Comparison of ENCODE assay signal across 12 cellular contexts in the genomic region with DNA sequence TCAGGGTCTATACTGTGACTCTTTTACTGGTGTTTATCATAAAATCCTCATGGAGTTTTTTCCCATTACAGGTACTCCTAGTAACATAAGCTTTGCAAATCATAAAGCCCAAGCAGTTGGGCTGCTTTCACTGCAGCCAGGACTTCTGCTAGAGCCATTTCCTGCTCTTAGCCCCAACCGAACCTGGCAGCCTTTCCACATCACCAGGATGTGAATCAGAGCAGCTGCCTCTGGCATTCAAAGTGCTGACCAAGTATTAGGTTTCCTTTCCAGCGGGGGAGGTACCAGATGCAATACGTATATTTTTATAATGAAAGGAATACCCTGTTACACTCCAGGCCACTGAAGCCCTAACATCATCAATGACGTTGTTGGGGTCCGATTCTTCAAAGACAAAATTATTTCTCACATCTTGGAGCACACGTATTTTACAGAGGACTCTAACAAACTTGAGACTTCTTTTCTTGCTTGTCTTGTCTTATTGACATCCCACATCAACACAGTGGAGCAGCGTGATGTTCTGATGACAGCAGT. TPM values are rescaled to one million over a fixed set of nuclear protein-coding genes. Genes with fewer than 3 reads are reported as not detected.
DNase-seq lines count a peak whose midpoint lies in the region; FAIRE-seq and TF ChIP-seq lines count a peak whose summit lies in the region.
"Had no signal": no experiment of that assay in that cellular context is flagged by ENCODE, and none has a peak within 500 bp of the region (broad histone marks: within the 10 kb centered on the region; RNA-seq: fewer than 3 reads in every experiment).

No MANE protein-coding gene starts in this region.

- TF ChIP-seq CTCF in astrocyte (IDR thresholded peaks at IDR 0.05; ENCODE audit: insufficient read depth, low read depth, low read length) (no peak), hepatocyte (IDR thresholded peaks at IDR 0.05; ENCODE audit: poor library complexity) (no peak), type B pancreatic cell (conservative IDR thresholded peaks at IDR 0.05) (no peak)

- 74% methylated on average over 7 of the region's 7 CpGs for WGBS in hepatocyte (ENCODE audit: low lambda C conversion rate, missing lambda C conversion rate)

- H3K27ac ChIP-seq in astrocyte (ENCODE audit: low read depth, low read length) (no peak overlapping the region), hepatocyte (no peak overlapping the region)
- H3K27ac ChIP-seq: cardiac muscle cell, neural progenitor cell, vagina had no signal

- H3K79me2 ChIP-seq in astrocyte (ENCODE audit: insufficient read depth, low read length) (no peaks in the 10 kb centered on the region), hepatocyte (no peaks in the 10 kb centered on the region)

- H3K4me2 ChIP-seq in astrocyte (ENCODE audit: low read length) (no peak overlapping the region), hepatocyte (no peak overlapping the region)
- H3K4me2 ChIP-seq: neural progenitor cell had no signal

- no peaks in the 10 kb centered on the region for H3K9me3 Mint-ChIP-seq in astrocyte (ENCODE audit: unreplicated experiment)
- no peaks in the 10 kb centered on the region for H3K9me3 Mint-ChIP-seq in type B pancreatic cell

- H3K4me3 ChIP-seq in astrocyte (ENCODE audit: insufficient read depth, low read depth, low read length) (no peak overlapping the region), hepatocyte (no peak overlapping the region)
- H3K4me3 ChIP-seq: cardiac muscle cell, neural progenitor cell, vagina had no signal

- H2AFZ ChIP-seq in astrocyte (ENCODE audit: low read depth, low read length) = no peak overlapping the region
- H2AFZ ChIP-seq in hepatocyte = no peak overlapping the region
- H2AFZ ChIP-seq: neural progenitor cell had no signal

- H3K4me1 ChIP-seq in astrocyte (ENCODE audit: insufficient read depth, low read length) = peaks cover 3% of the 10 kb centered on the region
- no peaks in the 10 kb centered on the region for H3K4me1 ChIP-seq in hepatocyte (ENCODE audit: insufficient read depth)
- H3K4me1 ChIP-seq: neural progenitor cell, vagina had no signal

- no peak for FAIRE-seq in astrocyte (lab: Jason Lieb, UNC)

- no peaks in the 10 kb centered on the region for H3K27me3 ChIP-seq in astrocyte (ENCODE audit: insufficient read depth, low read length)
- no peaks in the 10 kb centered on the region for H3K27me3 ChIP-seq in hepatocyte
- H3K27me3 ChIP-seq: vagina had no signal

- H4K20me1 ChIP-seq in astrocyte (ENCODE audit: insufficient read depth, low read length) = no peaks in the 10 kb centered on the region
- no peaks in the 10 kb centered on the region for H4K20me1 ChIP-seq in hepatocyte (ENCODE audit: insufficient read depth, poor library complexity, severe bottlenecking)

- no peak overlapping the region for H3K9ac ChIP-seq in astrocyte (ENCODE audit: low read length)
- H3K9ac ChIP-seq: neural progenitor cell had no signal

- peaks cover 1% of the 10 kb centered on the region for H3K36me3 Mint-ChIP-seq in astrocyte (ENCODE audit: low read depth, unreplicated experiment)
- H3K36me3 Mint-ChIP-seq in type B pancreatic cell = no peaks in the 10 kb centered on the region
- H3K36me3 Mint-ChIP-seq: neural progenitor cell had no signal

- peaks cover 4% of the 10 kb centered on the region for H3K4me1 Mint-ChIP-seq in astrocyte (ENCODE audit: low read depth, unreplicated experiment)
- no peaks in the 10 kb centered on the region for H3K4me1 Mint-ChIP-seq in type B pancreatic cell (ENCODE audit: unreplicated experiment)

- no peaks in the 10 kb centered on the region for H3K36me3 ChIP-seq in astrocyte (ENCODE audit: insufficient read depth, low read length)
- H3K36me3 ChIP-seq in hepatocyte (replicated peaks; ENCODE audit: insufficient read depth, low read depth) = no peaks in the 10 kb centered on the region
- H3K36me3 ChIP-seq: cardiac muscle cell, neural progenitor cell, vagina had no signal

- H3K4me3 Mint-ChIP-seq in astrocyte (ENCODE audit: unreplicated experiment) (no peak overlapping the region), type B pancreatic cell (no peak overlapping the region)
- H3K4me3 Mint-ChIP-seq: neural progenitor cell had no signal

- no peaks in the 10 kb centered on the region for H3K9me3 ChIP-seq in astrocyte (ENCODE audit: insufficient read depth, low read depth, low read length)
- no peaks in the 10 kb centered on the region for H3K9me3 ChIP-seq in hepatocyte (ENCODE audit: low read depth)
- H3K9me3 ChIP-seq: vagina had no signal

- no peak overlapping the region for H3K27ac Mint-ChIP-seq in astrocyte (ENCODE audit: unreplicated experiment)
- no peak overlapping the region for H3K27ac Mint-ChIP-seq in type B pancreatic cell
- H3K27ac Mint-ChIP-seq: neural progenitor cell had no signal

- no peaks in the 10 kb centered on the region for H3K9me2 ChIP-seq in hepatocyte (replicated peaks; ENCODE audit: insufficient read depth)

- DNase-seq in DMS153 treated with DMSO at 0.1 percent for 48 hours (lab: John Stamatoyannopoulos, UW; ENCODE audit: unreplicated experiment) (peak; percentile 86), NCI-H1105 (lab: John Stamatoyannopoulos, UW) (peak; percentile 6), astrocyte (ENCODE audit: low read depth) (peak; percentile 52), lung microvascular endothelial cell (ENCODE audit: low read depth in 2 of 2) (peak; percentile 91 to 94), hepatocyte (ENCODE audit: low spot score) (no peak), type B pancreatic cell (ENCODE audit: extremely low spot score, unreplicated experiment) (no peak), NK-92 (lab: John Stamatoyannopoulos, UW; ENCODE audit: unreplicated experiment) (no peak)
- no peak for DNase-seq in stimulated activated naive CD4-positive, alpha-beta T cell (lab: John Stamatoyannopoulos, UW)
- DNase-seq: GF-D8 had no signal

- peaks cover 28% of the 10 kb centered on the region for H3K27me3 Mint-ChIP-seq in astrocyte (ENCODE audit: low read depth, unreplicated experiment)
- H3K27me3 Mint-ChIP-seq in type B pancreatic cell = peaks cover 35% of the 10 kb centered on the region

RNA-seq across cellular contexts. Expression of gene HTR5A, which starts 3.6 kb away (rescaled TPM):
- total RNA-seq in astrocyte (not detected in 2 replicates), lung microvascular endothelial cell (not detected in 2 replicates), hepatocyte (not detected in 2 replicates), type B pancreatic cell (ENCODE audit: low replicate concordance) (not detected in 2 replicates)
- not detected in 2 replicates for polyA plus RNA-seq in hepatocyte
- total RNA-seq: cardiac muscle cell, vagina had no signal
- polyA plus RNA-seq: cardiac muscle cell had no signal

Comparison
In these comparisons a context has a peak if more than half of its experiments do, and no peak if none do; other contexts are left out.
1. DNase-seq: peak in DMS153 treated with DMSO at 0.1 percent for 48 hours (single experiment), NCI-H1105 (single experiment), astrocyte (single experiment) and lung microvascular endothelial cell (2 of 2); none in hepatocyte (single experiment), type B pancreatic cell (single experiment), NK-92 (single experiment) and stimulated activated naive CD4-positive, alpha-beta T cell (0 of 6).